8 cellular contexts compared by ENCODE assay signal in the genomic region with DNA sequence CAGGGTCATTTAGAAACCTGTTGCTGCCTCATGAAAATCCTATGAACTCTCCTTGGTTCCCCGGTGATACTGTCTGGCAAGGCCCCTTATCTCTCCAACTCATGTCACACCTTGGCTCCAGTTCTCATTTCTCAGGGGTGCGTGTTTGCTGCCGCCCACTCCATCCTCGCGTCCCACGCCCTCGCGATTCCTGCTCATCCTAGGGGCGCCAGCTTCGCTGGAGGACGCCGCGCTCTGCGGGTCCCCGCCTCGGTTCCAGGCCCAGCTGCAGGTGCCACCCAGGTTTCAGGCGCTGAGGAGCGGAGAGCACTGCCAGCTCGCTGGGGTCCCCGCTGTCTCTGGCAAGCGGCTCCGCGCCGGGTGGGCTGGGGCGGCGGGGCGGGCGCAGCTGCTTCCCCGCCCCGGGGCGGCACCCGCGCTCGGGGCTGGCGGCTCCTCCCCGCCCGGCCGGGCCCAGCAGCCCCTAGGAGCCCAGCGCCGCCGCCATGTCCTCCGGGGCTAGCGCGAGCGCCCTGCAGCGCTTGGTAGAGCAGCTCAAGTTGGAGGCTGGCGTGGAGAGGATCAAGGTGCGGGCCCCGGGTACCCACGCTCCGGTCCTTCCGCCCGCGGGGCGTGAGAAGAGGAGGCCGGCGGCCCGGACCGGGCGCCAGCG. TPM values are rescaled to one million over a fixed set of nuclear protein-coding genes. Genes with fewer than 3 reads are reported as not detected.
DNase-seq lines count a peak whose midpoint lies in the region; ATAC-seq and TF ChIP-seq lines count a peak whose summit lies in the region.

Gene GNG10 (plus strand): TSS at position 456 of the 652 bp plus-strand sequence. CDS start 30 bp downstream, at position 486.

- peaks cover 25% of the 10 kb centered on the region for H3K4me1 Mint-ChIP-seq in Caco-2 (ENCODE audit: low read depth, unreplicated experiment)
- peaks cover 21% of the 10 kb centered on the region for H3K4me1 Mint-ChIP-seq in neural crest cell

- H3K9me3 Mint-ChIP-seq in Caco-2 (ENCODE audit: unreplicated experiment) (no peaks in the 10 kb centered on the region), neural crest cell (no peaks in the 10 kb centered on the region)

- POLR2A ChIA-PET in Caco-2 (lab: Charles Lee): interaction anchor here (0.6 to 2.2 kb wide), 3 partner anchors 28 to 30 kb away, joined by 3 to 9 read pairs (median 6); partner anchors contain the start of gene DNAJC25

- CTCF ChIA-PET in Caco-2 (lab: Charles Lee): no interaction called here

- DNase-seq in Caco-2: peak; percentile 50 to 77
- peak; percentile 71 for DNase-seq in RKO (ENCODE audit: low spot score)
- peak; percentile 90 for DNase-seq in activated effector memory CD4-positive, alpha-beta T cell treated with anti-CD3 and anti-CD28 coated beads, Interleukin-2, amount 50 U/mL, for 16 hours
- peak; percentile 52 to 84 for DNase-seq in foreskin fibroblast
- peak; percentile 65 for DNase-seq in neural crest cell (ENCODE audit: low read depth, low spot score)
- peak; percentile 62 for DNase-seq in stomach

- peak within 1 kb of the TSS; percentile 76 to 93 (median 82) for H3K27ac ChIP-seq in stomach

- H3K36me3 Mint-ChIP-seq in Caco-2 (ENCODE audit: insufficient read depth, unreplicated experiment): peaks cover 22% of the 10 kb centered on the region
- peaks cover 6% of the 10 kb centered on the region for H3K36me3 Mint-ChIP-seq in neural crest cell (ENCODE audit: low read depth)

- TF ChIP-seq CTCF in Caco-2 (IDR thresholded peaks at IDR 0.05; ENCODE audit: insufficient read depth in 1 of 2, low read depth in 1 of 2, low read length in 1 of 2, severe bottlenecking in 1 of 2, unreplicated experiment in 1 of 2) (no peak), foreskin fibroblast (IDR thresholded peaks at IDR 0.05; ENCODE audit: low read depth, low read length) (no peak), neural crest cell (conservative IDR thresholded peaks at IDR 0.05) (no peak), stomach (IDR thresholded peaks at IDR 0.05) (no peak)

- H3K4me3 ChIP-seq in Caco-2 (ENCODE audit: low read depth, low read length): peak within 1 kb of the TSS; percentile 90
- H3K4me3 ChIP-seq in foreskin fibroblast (ENCODE audit: low read depth in 1 of 2, low read length in 2 of 2): peak within 1 kb of the TSS; percentile 63 to 78
- H3K4me3 ChIP-seq in stomach: peak within 1 kb of the TSS; percentile 73 to 89 (median 83)

- H3K27me3 ChIP-seq in Caco-2 (replicated peaks; ENCODE audit: control insufficient read depth, insufficient read depth, low read length) (no peaks in the 10 kb centered on the region), stomach (no peaks in the 10 kb centered on the region)

- H3K27ac Mint-ChIP-seq in Caco-2 (ENCODE audit: unreplicated experiment): peak within 1 kb of the TSS; percentile 83
- H3K27ac Mint-ChIP-seq in neural crest cell (ENCODE audit: unreplicated experiment): peak within 1 kb of the TSS; percentile 96

- no peaks in the 10 kb centered on the region for H3K27me3 Mint-ChIP-seq in Caco-2 (ENCODE audit: insufficient read depth, unreplicated experiment)
- peaks cover 3% of the 10 kb centered on the region for H3K27me3 Mint-ChIP-seq in neural crest cell (ENCODE audit: low read depth)

- H3K9me3 ChIP-seq in Caco-2 (no peaks in the 10 kb centered on the region), stomach (no peaks in the 10 kb centered on the region)

- WGBS in stomach, 5 donors: 0 to 1% (median 0%) methylated on average over 20 to 61 of the region's 61 CpGs

- H3K4me3 Mint-ChIP-seq in Caco-2 (ENCODE audit: unreplicated experiment) (peak within 1 kb of the TSS; percentile 69), neural crest cell (peak within 1 kb of the TSS; percentile 97)

- ATAC-seq in GM19397 (IDR thresholded peaks at IDR 0.05; ENCODE audit: unreplicated experiment) (peak; percentile 89), HG03558 (IDR thresholded peaks at IDR 0.05; ENCODE audit: extremely low read depth, unreplicated experiment) (peak; percentile 67)

- no peak for TF ChIP-seq POLR2A in stomach (IDR thresholded peaks at IDR 0.05)

- H3K36me3 ChIP-seq in Caco-2 (ENCODE audit: control insufficient read depth, insufficient read depth, low read length) (no peaks in the 10 kb centered on the region), stomach (peaks cover 0 to 4% (median 0%) of the 10 kb centered on the region in 4 donors)

- no peak for TF ChIP-seq EP300 in stomach (IDR thresholded peaks at IDR 0.05)

- intact Hi-C loops in Caco-2 (cut with micrococcal nuclease; ENCODE audit: unreplicated experiment): no loop called here
- intact Hi-C loops in stomach (cut with DNase I; ENCODE audit: low total_unique reads): no loop called here

- BruUV-seq in Caco-2 (replicated peaks; lab: Mats Ljungman, UMichigan): no TSS peak

- H3K4me1 ChIP-seq in Caco-2: peaks cover 19% of the 10 kb centered on the region
- peaks cover 12 to 34% (median 18%) of the 10 kb centered on the region in 4 donors for H3K4me1 ChIP-seq in stomach

RNA-seq across cellular contexts. Expression of gene GNG10, which starts in this region (rescaled TPM):
- total RNA-seq in Caco-2 (2022) (52.2 and 54.0 TPM in 2 replicates), neural crest cell (37.8 and 38.1 TPM in 2 replicates), stomach (10 to 100 TPM; 12.3 to 93.7 (median 56.5) TPM)
- polyA plus RNA-seq in stomach: 10 to 100 TPM; 34.3 to 76.7 (median 51.8) TPM

Comparison
In these comparisons a context has a peak if more than half of its experiments do, and no peak if none do; other contexts are left out.
1. Peak in every context shown above with its lines: DNase-seq, ATAC-seq, H3K4me3 ChIP-seq and H3K27ac ChIP-seq.